17 cellular contexts compared by ENCODE assay signal in genomic region chr22:35505394-35506258, GRCh38. TPM values are rescaled to one million over a fixed set of nuclear protein-coding genes. Genes with fewer than 3 reads are reported as not detected.
A peak's percentile ranks its signal among the peaks of the same experiment; 100 is the strongest.
DNase-seq lines count a peak whose midpoint lies in the region; FAIRE-seq and TF ChIP-seq lines count a peak whose summit lies in the region.
"Had no signal": no experiment of that assay in that cellular context is flagged by ENCODE, and none has a peak within 500 bp of the region (broad histone marks: within the 10 kb centered on the region; RNA-seq: fewer than 3 reads in every experiment).

No MANE protein-coding gene starts in this region.

- H3K4me1 ChIP-seq in BLaER1 (peaks cover 47% of the 10 kb centered on the region), mesenchymal stem cell (ENCODE audit: control insufficient read depth, insufficient read depth, low read depth, low read length) (no peaks in the 10 kb centered on the region)
- H3K4me1 ChIP-seq: Peyer's patch had no signal

- peak overlapping the region; percentile 81 for H3K4me2 ChIP-seq in BLaER1
- no peak overlapping the region for H3K4me2 ChIP-seq in mesenchymal stem cell (ENCODE audit: low read length, poor library complexity, severe bottlenecking)

- peak; percentile 79 for FAIRE-seq in GM12891 (lab: Jason Lieb, UNC)
- no peak for FAIRE-seq in GM19239 (lab: Jason Lieb, UNC)
- FAIRE-seq: H1 had no signal

- TF ChIP-seq POLR2A in GM12891 (IDR thresholded peaks at IDR 0.05; ENCODE audit: low read depth, low read length): no peak

- H3K9ac ChIP-seq in BLaER1: no peak overlapping the region
- H3K9ac ChIP-seq in mesenchymal stem cell (ENCODE audit: low read length): no peak overlapping the region

- no peak overlapping the region for H2BK12ac ChIP-seq in mesenchymal stem cell (ENCODE audit: low read length in 2 of 2)

- peak overlapping the region; percentile 34 for H2BK120ac ChIP-seq in mesenchymal stem cell (ENCODE audit: low read depth, low read length)

- no peaks in the 10 kb centered on the region for H3K9me3 ChIP-seq in BLaER1
- no peaks in the 10 kb centered on the region for H3K9me3 ChIP-seq in mesenchymal stem cell (ENCODE audit: control insufficient read depth, low read length)
- H3K9me3 ChIP-seq: Peyer's patch had no signal

- H4K91ac ChIP-seq in mesenchymal stem cell (ENCODE audit: low read length): peak overlapping the region; percentile 27

- 23% methylated on average over 5 of the region's 7 CpGs for WGBS in mesenchymal stem cell

- H3K18ac ChIP-seq in mesenchymal stem cell (ENCODE audit: low read depth in 1 of 2, low read length in 2 of 2): peak overlapping the region; percentile 54 to 69

- H2AK5ac ChIP-seq in mesenchymal stem cell (ENCODE audit: low read length, severe bottlenecking): no peak overlapping the region

- H3K14ac ChIP-seq in mesenchymal stem cell (ENCODE audit: low read length in 2 of 2): no peak overlapping the region

- H2AFZ ChIP-seq in mesenchymal stem cell (ENCODE audit: low read depth, low read length): no peak overlapping the region

- no peaks in the 10 kb centered on the region for H3K27me3 ChIP-seq in BLaER1
- H3K27me3 ChIP-seq in mesenchymal stem cell (ENCODE audit: control insufficient read depth in 1 of 2, insufficient read depth in 1 of 2, low read length in 2 of 2): peaks cover 49 to 58% of the 10 kb centered on the region in 2 experiments
- H3K27me3 ChIP-seq: Peyer's patch had no signal

- no peak overlapping the region for H3K23ac ChIP-seq in mesenchymal stem cell (ENCODE audit: low read length in 2 of 2)

- H3K79me1 ChIP-seq in mesenchymal stem cell (replicated peaks; ENCODE audit: low read length, poor library complexity, severe bottlenecking): no peaks in the 10 kb centered on the region

- H4K8ac ChIP-seq in mesenchymal stem cell (ENCODE audit: low read length): no peak overlapping the region

- no peak overlapping the region for H2BK5ac ChIP-seq in mesenchymal stem cell (ENCODE audit: low read depth, low read length, poor library complexity, severe bottlenecking)

- H3K4me3 ChIP-seq in BLaER1: no peak overlapping the region
- H3K4me3 ChIP-seq in mesenchymal stem cell (ENCODE audit: insufficient read depth in 1 of 2, low read depth in 1 of 2, low read length in 2 of 2): no peak overlapping the region
- H3K4me3 ChIP-seq: Peyer's patch, SK-N-MC had no signal

- DNase-seq in GM12891 (ENCODE audit: insufficient read length, low spot score) (no peak), OCI-M1 (lab: John Stamatoyannopoulos, UW) (peak; percentile 19), mesenchymal stem cell (no peak), OCI-M2 (lab: John Stamatoyannopoulos, UW; ENCODE audit: unreplicated experiment) (no peak), GM19239 (ENCODE audit: insufficient read length, low spot score) (no peak), NCI-H510A (lab: John Stamatoyannopoulos, UW) (no peak)
- DNase-seq: ACHN; AML-193; CD4-positive, alpha-beta T cell; EL; NCI-H1105; NCI-H1694; Peyer's patch; Right ventricle myocardium superior had no signal

- no peaks in the 10 kb centered on the region for H3K36me3 ChIP-seq in BLaER1
- H3K36me3 ChIP-seq in mesenchymal stem cell (ENCODE audit: control insufficient read depth in 1 of 2, insufficient read depth in 2 of 2, low read depth in 1 of 2, low read length in 2 of 2): no peaks in the 10 kb centered on the region
- H3K36me3 ChIP-seq: Peyer's patch had no signal

- H4K20me1 ChIP-seq in BLaER1: no peaks in the 10 kb centered on the region

- H3K27ac ChIP-seq in BLaER1 (no peak overlapping the region), mesenchymal stem cell (ENCODE audit: low read length, poor library complexity, severe bottlenecking) (no peak overlapping the region)
- H3K27ac ChIP-seq: Peyer's patch, SK-N-MC had no signal

- no peak overlapping the region for H2BK15ac ChIP-seq in mesenchymal stem cell (ENCODE audit: low read depth, poor library complexity, severe bottlenecking)

- H3K4ac ChIP-seq in mesenchymal stem cell (ENCODE audit: low read depth in 1 of 2, low read length in 2 of 2): no peak overlapping the region

TF ChIP-seq in GM12891, 5 proteins besides CTCF, POLR2A, EP300 and RAD21:
- TF ChIP-seq TAF1 (IDR thresholded peaks at IDR 0.05; ENCODE audit: low read depth, low read length) (no peak), POU2F2 (IDR thresholded peaks at IDR 0.05; ENCODE audit: low read depth, low read length) (peak; percentile 92), SPI1 (IDR thresholded peaks at IDR 0.05; ENCODE audit: low read depth, low read length) (peak; percentile 60; the same call in 1 of the 2 replicates)

RNA-seq across cellular contexts. Expression of gene RASD2, which starts 35.0 kb away (rescaled TPM):
- 0.03 TPM for polyA plus RNA-seq in GM12891 (2012; ENCODE audit: low read depth, missing spikeins)
- polyA plus RNA-seq in mesenchymal stem cell (2013, experiment 1 of 2): 0.58 TPM
- 0.51 TPM for polyA plus RNA-seq in mesenchymal stem cell (2013, experiment 2 of 2)
